ENCODE assay signal across 16 cellular contexts in genomic region chr18:46754661-46755292, GRCh38. TPM values are rescaled to one million over a fixed set of nuclear protein-coding genes. Genes with fewer than 3 reads are reported as not detected.
DNase-seq lines count a peak whose midpoint lies in the region; ATAC-seq and TF ChIP-seq lines count a peak whose summit lies in the region.
"Had no signal": no experiment of that assay in that cellular context is flagged by ENCODE, and none has a peak within 500 bp of the region (broad histone marks: within the 10 kb centered on the region; RNA-seq: fewer than 3 reads in every experiment).

No MANE protein-coding gene starts in this region.

- H2AK5ac ChIP-seq in mesenchymal stem cell (ENCODE audit: low read length, severe bottlenecking) (no peak overlapping the region), trophoblast cell (ENCODE audit: low read length) (no peak overlapping the region)

- no peak overlapping the region for H4K12ac ChIP-seq in trophoblast cell (ENCODE audit: low read depth, low read length)

- H3K9me2 ChIP-seq in GM23338 (ENCODE audit: insufficient read depth): no peaks in the 10 kb centered on the region

- peak overlapping the region; percentile 60; the same call in 1 of the 3 replicates for H3K4me3 Mint-ChIP-seq in GM23338

- ATAC-seq in GM23338: peak; percentile 37
- no peak for ATAC-seq in GM18520 (IDR thresholded peaks at IDR 0.05; ENCODE audit: unreplicated experiment)
- ATAC-seq: left lung, pancreas had no signal

- H3K4me3 ChIP-seq in BLaER1 (peak overlapping the region; percentile 72), GM23338 (no peak overlapping the region), mesenchymal stem cell (ENCODE audit: insufficient read depth in 1 of 2, low read depth in 1 of 2, low read length in 2 of 2) (no peak overlapping the region), trophoblast cell (ENCODE audit: low read depth, low read length) (no peak overlapping the region)
- H3K4me3 ChIP-seq: cardiac muscle cell, left lung, pancreas had no signal

- peak; percentile 44 to 69 for TF ChIP-seq CTCF in GM23338 (conservative IDR thresholded peaks at IDR 0.05; ENCODE audit: low read depth in 2 of 2)

- H3K79me1 ChIP-seq in mesenchymal stem cell (replicated peaks; ENCODE audit: low read length, poor library complexity, severe bottlenecking) (no peaks in the 10 kb centered on the region), trophoblast cell (ENCODE audit: low read length) (no peaks in the 10 kb centered on the region)

- H3K9ac ChIP-seq in BLaER1 (peak overlapping the region; percentile 74; the same call in 1 of the 2 replicates), mesenchymal stem cell (ENCODE audit: low read length) (no peak overlapping the region), trophoblast cell (ENCODE audit: low read length) (no peak overlapping the region)

- WGBS in mesenchymal stem cell: 75% methylated on average over 10 of the region's 13 CpGs
- no CpG with 5 or more reads among the region's 13 CpGs for WGBS in trophoblast cell (ENCODE audit: extremely low coverage, insufficient coverage, insufficient read length)

- H3K27ac ChIP-seq in BLaER1 (peak overlapping the region; percentile 78), GM23338 (ENCODE audit: low read depth) (no peak overlapping the region), angular gyrus (ENCODE audit: low read depth, low read length) (peak overlapping the region; percentile 44), mesenchymal stem cell (ENCODE audit: low read length, poor library complexity, severe bottlenecking) (no peak overlapping the region), trophoblast cell (ENCODE audit: low read depth, low read length) (no peak overlapping the region)
- H3K27ac ChIP-seq: C4-2B, cardiac muscle cell, left lung, pancreas, thoracic aorta had no signal

- H3K36me3 ChIP-seq in BLaER1 (0 out of 2 replicates have a peak, but pooled peaks cover 3% of the 10 kb centered on the region), GM23338 (ENCODE audit: insufficient read depth) (no peaks in the 10 kb centered on the region), mesenchymal stem cell (ENCODE audit: control insufficient read depth in 1 of 2, insufficient read depth in 2 of 2, low read depth in 1 of 2, low read length in 2 of 2) (no peaks in the 10 kb centered on the region), trophoblast cell (ENCODE audit: control insufficient read depth in 1 of 2, insufficient read depth in 2 of 2, low read length in 2 of 2) (no peaks in the 10 kb centered on the region)
- H3K36me3 ChIP-seq: cardiac muscle cell, left lung, pancreas, thoracic aorta had no signal

- H3K4me1 Mint-ChIP-seq in GM23338: peaks cover 23% of the 10 kb centered on the region

- peaks cover 15% of the 10 kb centered on the region; the same call in 1 of the 2 replicates for H3F3A ChIP-seq in GM23338 (replicated peaks; ENCODE audit: low read depth)

- no peak overlapping the region for H4K91ac ChIP-seq in mesenchymal stem cell (ENCODE audit: low read length)
- H4K91ac ChIP-seq in trophoblast cell (ENCODE audit: low read depth, low read length): no peak overlapping the region

- H2BK5ac ChIP-seq in mesenchymal stem cell (ENCODE audit: low read depth, low read length, poor library complexity, severe bottlenecking) (no peak overlapping the region), trophoblast cell (ENCODE audit: low read depth, low read length, poor library complexity) (no peak overlapping the region)

- H3K23ac ChIP-seq in mesenchymal stem cell (ENCODE audit: low read length in 2 of 2) (no peak overlapping the region), trophoblast cell (ENCODE audit: low read length) (no peak overlapping the region)

- 0 out of 2 replicates have a peak overlapping the region, but pooled peaks have one; percentile 23 for H2AFZ ChIP-seq in GM23338
- no peak overlapping the region for H2AFZ ChIP-seq in mesenchymal stem cell (ENCODE audit: low read depth, low read length)
- no peak overlapping the region for H2AFZ ChIP-seq in trophoblast cell (ENCODE audit: insufficient read depth, low read length, poor library complexity)

- no peak overlapping the region for H3K27ac Mint-ChIP-seq in GM23338
- H3K27ac Mint-ChIP-seq: activated T-cell treated with anti-CD3 and anti-CD28 coated beads, Interleukin-2, amount 50 U/mL, for 72 hours had no signal

- DNase-seq in GM23338 (ENCODE audit: low spot score) (peak; percentile 62), mesenchymal stem cell (peak; percentile 8), NCI-H446 treated with DMSO at 0.1 percent for 48 hours (lab: John Stamatoyannopoulos, UW) (no peak), NCI-H2171 (lab: John Stamatoyannopoulos, UW) (no peak), trophoblast cell (no peak)
- DNase-seq: activated T-cell treated with anti-CD3 and anti-CD28 coated beads, Interleukin-2, amount 50 U/mL, for 72 hours; NCI-H1436 treated with DMSO at 0.1 percent for 48 hours; pancreas had no signal

- H3K27me3 ChIP-seq in BLaER1 (no peaks in the 10 kb centered on the region), GM23338 (ENCODE audit: insufficient read depth) (peaks cover 48% of the 10 kb centered on the region), mesenchymal stem cell (ENCODE audit: control insufficient read depth in 1 of 2, insufficient read depth in 1 of 2, low read length in 2 of 2) (peaks cover 52 to 58% of the 10 kb centered on the region in 2 experiments), trophoblast cell (ENCODE audit: insufficient read depth, low read length) (peaks cover 47% of the 10 kb centered on the region)

- no peak overlapping the region for H2BK15ac ChIP-seq in mesenchymal stem cell (ENCODE audit: low read depth, poor library complexity, severe bottlenecking)

- H3K27me3 Mint-ChIP-seq in GM23338 (ENCODE audit: insufficient read depth, low read depth, poor library complexity): peaks cover 53% of the 10 kb centered on the region

- H4K8ac ChIP-seq in mesenchymal stem cell (ENCODE audit: low read length) (no peak overlapping the region), trophoblast cell (ENCODE audit: low read depth, low read length) (no peak overlapping the region)

- H3K14ac ChIP-seq in mesenchymal stem cell (ENCODE audit: low read length in 2 of 2): no peak overlapping the region
- H3K14ac ChIP-seq in trophoblast cell (ENCODE audit: low read length): no peak overlapping the region

- H3K4me1 ChIP-seq in BLaER1: peaks cover 30% of the 10 kb centered on the region
- H3K4me1 ChIP-seq in GM23338 (ENCODE audit: insufficient read depth): peaks cover 15% of the 10 kb centered on the region
- H3K4me1 ChIP-seq in mesenchymal stem cell (ENCODE audit: control insufficient read depth, insufficient read depth, low read depth, low read length): peaks cover 18% of the 10 kb centered on the region
- H3K4me1 ChIP-seq in trophoblast cell (ENCODE audit: control insufficient read depth in 1 of 2, insufficient read depth in 2 of 2, low read length in 2 of 2): peaks cover 4 to 6% of the 10 kb centered on the region in 2 experiments
- H3K4me1 ChIP-seq: pancreas had no signal

- no peak overlapping the region for H2BK120ac ChIP-seq in mesenchymal stem cell (ENCODE audit: low read depth, low read length)
- H2BK120ac ChIP-seq in trophoblast cell (ENCODE audit: insufficient read depth, low read length, poor library complexity): no peak overlapping the region

- peaks cover 24% of the 10 kb centered on the region for H3K9me3 ChIP-seq in BLaER1
- no peaks in the 10 kb centered on the region for H3K9me3 ChIP-seq in mesenchymal stem cell (ENCODE audit: control insufficient read depth, low read length)
- peaks cover 3% of the 10 kb centered on the region for H3K9me3 ChIP-seq in trophoblast cell (ENCODE audit: insufficient read depth, low read depth, low read length)
- H3K9me3 ChIP-seq: left lung, pancreas, thoracic aorta had no signal

- H4K20me1 ChIP-seq in BLaER1 (no peaks in the 10 kb centered on the region), GM23338 (replicated peaks; ENCODE audit: insufficient read depth) (no peaks in the 10 kb centered on the region; the same call in 1 of the 2 replicates)

- H3K4ac ChIP-seq in mesenchymal stem cell (ENCODE audit: low read depth in 1 of 2, low read length in 2 of 2) (no peak overlapping the region), trophoblast cell (ENCODE audit: low read depth, low read length) (no peak overlapping the region)

- no peak overlapping the region for H3K18ac ChIP-seq in mesenchymal stem cell (ENCODE audit: low read depth in 1 of 2, low read length in 2 of 2)
- no peak overlapping the region for H3K18ac ChIP-seq in trophoblast cell (ENCODE audit: low read length)

- H2BK12ac ChIP-seq in mesenchymal stem cell (ENCODE audit: low read length in 2 of 2) (no peak overlapping the region), trophoblast cell (ENCODE audit: low read length) (no peak overlapping the region)

- H3K36me3 Mint-ChIP-seq in GM23338 (ENCODE audit: low read depth): no peaks in the 10 kb centered on the region

- H3K79me2 ChIP-seq in GM23338 (replicated peaks; ENCODE audit: insufficient read depth) (no peaks in the 10 kb centered on the region), trophoblast cell (ENCODE audit: control insufficient read depth, insufficient read depth, low read length, poor library complexity) (no peaks in the 10 kb centered on the region)

- H3K4me2 ChIP-seq in BLaER1 (peak overlapping the region; percentile 79), GM23338 (peak overlapping the region; percentile 98), mesenchymal stem cell (ENCODE audit: low read length, poor library complexity, severe bottlenecking) (no peak overlapping the region), trophoblast cell (ENCODE audit: low read length) (no peak overlapping the region)

- no peaks in the 10 kb centered on the region for H3K9me3 Mint-ChIP-seq in GM23338
- H3K9me3 Mint-ChIP-seq: activated T-cell treated with anti-CD3 and anti-CD28 coated beads, Interleukin-2, amount 50 U/mL, for 72 hours had no signal

TF ChIP-seq in GM23338, 12 proteins besides CTCF, POLR2A, EP300 and RAD21 (continues in another document):
- TF ChIP-seq STAT1 (IDR thresholded peaks at IDR 0.05; ENCODE audit: unreplicated experiment): no peak

RNA-seq across cellular contexts. Expression of gene ST8SIA5, which starts 2.1 kb away (rescaled TPM):
- 4.8 and 7.0 TPM in 2 replicates for total RNA-seq in GM23338 (2014; rRNA removed; shearing (Covaris generic))
- 3.0 and 3.3 TPM in 2 replicates for polyA plus RNA-seq in GM23338 (2016; fragmentation: Nextera tagmentation; extraction: Ambion mirVana)
- polyA plus RNA-seq in mesenchymal stem cell (2013, experiment 1 of 2): 0.62 TPM
- 0.66 TPM for polyA plus RNA-seq in mesenchymal stem cell (2013, experiment 2 of 2)
- polyA plus RNA-seq in trophoblast cell (2013): 0.12 and 0.14 TPM in 2 replicates
- total RNA-seq: cardiac muscle cell, fibroblast of villous mesenchyme had no signal

Comparison
In these comparisons a context has a peak if more than half of its experiments do, and no peak if none do; other contexts are left out.
1. H3K27ac ChIP-seq: peak in BLaER1 (single experiment) and angular gyrus (single experiment); none in GM23338 (single experiment), mesenchymal stem cell (single experiment) and trophoblast cell (single experiment).
2. H3K4me2 ChIP-seq: peak in BLaER1 (single experiment) and GM23338 (single experiment); none in mesenchymal stem cell (single experiment) and trophoblast cell (single experiment).
3. DNase-seq: peak in GM23338 (single experiment) and mesenchymal stem cell (single experiment); none in NCI-H446 treated with DMSO at 0.1 percent for 48 hours (single experiment), NCI-H2171 (single experiment) and trophoblast cell (0 of 2).